19 cellular contexts compared by ENCODE assay signal in the genomic region with DNA sequence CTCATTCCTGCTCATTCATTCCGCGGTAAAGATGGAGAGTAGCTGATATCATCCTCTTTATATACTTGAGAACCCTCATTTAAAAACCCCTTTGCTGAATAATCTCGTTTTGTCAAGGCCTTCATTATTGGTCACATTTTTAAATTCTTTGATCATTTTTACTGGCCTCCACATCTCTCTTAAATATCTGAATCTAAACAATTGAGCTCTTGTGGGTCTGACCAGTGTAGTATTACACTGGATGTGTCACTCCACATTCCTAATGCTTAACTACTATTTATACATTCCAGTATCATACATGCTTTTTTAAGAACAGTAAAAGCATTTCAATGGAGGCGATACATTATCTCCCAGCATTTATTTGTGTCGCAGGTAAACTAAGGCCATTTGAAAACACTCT. TPM values are rescaled to one million over a fixed set of nuclear protein-coding genes. Genes with fewer than 3 reads are reported as not detected.
DNase-seq lines count a peak whose midpoint lies in the region; ATAC-seq, FAIRE-seq and TF ChIP-seq lines count a peak whose summit lies in the region.
"Had no signal": no experiment of that assay in that cellular context is flagged by ENCODE, and none has a peak within 500 bp of the region (broad histone marks: within the 10 kb centered on the region; RNA-seq: fewer than 3 reads in every experiment).

No MANE protein-coding gene starts in this region.

- TF ChIP-seq EP300 in HepG2 (IDR thresholded peaks at IDR 0.05; ENCODE audit: low read depth in 2 of 2, low read length in 2 of 2) = no peak
- TF ChIP-seq EP300 in HepG2 (CRISPR knock-in tag; IDR thresholded peaks at IDR 0.05; ENCODE audit: borderline replicate concordance) = no peak

- H3K36me3 Mint-ChIP-seq in osteocyte (ENCODE audit: unreplicated experiment) (no peaks in the 10 kb centered on the region), H9 (ENCODE audit: insufficient read depth in 1 of 3, low read depth in 3 of 3) (peaks cover 0 to 4% (median 0%) of the 10 kb centered on the region in 3 experiments; a peak in 2 of 7 replicates)
- H3K36me3 Mint-ChIP-seq: natural killer cell treated with Interleukin-12 subunit alpha and Interleukin-12 subunit beta and Interleukin-15 and Interleukin-18, amount 100 ng/mL, for 72 hours had no signal

- H3K4me1 ChIP-seq in SJSA1 (replicated peaks) = peaks cover 17% of the 10 kb centered on the region
- no peaks in the 10 kb centered on the region for H3K4me1 ChIP-seq in H9 (ENCODE audit: insufficient read depth, low read length)
- no peaks in the 10 kb centered on the region for H3K4me1 ChIP-seq in HepG2 (ENCODE audit: insufficient read depth, low read length)

- DNase-seq in H4 (ENCODE audit: low spot score) = peak; percentile 93
- DNase-seq in SJSA1 (ENCODE audit: low read depth in 1 of 2, low spot score in 2 of 2) = peak in 1 of 2 experiments; percentile 87
- peak; percentile 13 for DNase-seq in fibroblast of mammary gland (ENCODE audit: low read depth)
- no peak for DNase-seq in osteocyte (ENCODE audit: extremely low spot score, unreplicated experiment)
- DNase-seq in SK-N-DZ (ENCODE audit: low spot score) = no peak
- DNase-seq in H9 = no peak
- DNase-seq in HepG2 (ENCODE audit: low spot score) = no peak
- DNase-seq: activated CD8-positive, alpha-beta T cell treated with anti-CD3 and anti-CD28 coated beads for 36 hours; activated gamma-delta T cell; CD4-positive, alpha-beta T cell; NCI-H146; NCI-H526 treated with DMSO at 0.1 percent for 48 hours; RPMI8226; small intestine had no signal

- no peak overlapping the region for H2BK120ac ChIP-seq in H9 (ENCODE audit: low read depth, low read length, poor library complexity, severe bottlenecking)

- H3K9ac ChIP-seq in H9 (ENCODE audit: extremely low read depth, insufficient read length, low read length) (no peak overlapping the region), HepG2 (ENCODE audit: insufficient read depth, low read depth, low read length) (no peak overlapping the region)

- H4K8ac ChIP-seq in H9 (replicated peaks; ENCODE audit: insufficient read length, low read depth, low read length) = no peak overlapping the region

- no peaks in the 10 kb centered on the region for H3K36me3 ChIP-seq in SJSA1
- H3K36me3 ChIP-seq in HepG2 (replicated peaks in 1 of 2; ENCODE audit: control insufficient read depth in 1 of 2, insufficient read depth in 2 of 2, low read length in 2 of 2) = no peaks in the 10 kb centered on the region

- H3K9me3 ChIP-seq in SJSA1 (replicated peaks) (no peaks in the 10 kb centered on the region), H9 (ENCODE audit: control insufficient read depth, low read depth, low read length) (no peaks in the 10 kb centered on the region), HepG2 (ENCODE audit: low read length) (no peaks in the 10 kb centered on the region)

- intact Hi-C loops in HepG2 (cut with micrococcal nuclease; ENCODE audit: unreplicated experiment) = no loop called here

- no peak for TF ChIP-seq CTCF in fibroblast of mammary gland (conservative IDR thresholded peaks at IDR 0.05; ENCODE audit: control insufficient read depth, insufficient read depth, low read depth, low read length)
- TF ChIP-seq CTCF in osteocyte (IDR thresholded peaks at IDR 0.05) = no peak
- TF ChIP-seq CTCF in H9 (conservative IDR thresholded peaks at IDR 0.05) = no peak
- no peak for TF ChIP-seq CTCF in HepG2 (CRISPR knock-in tag; IDR thresholded peaks at IDR 0.05)

- H2BK12ac ChIP-seq in H9 (ENCODE audit: insufficient read length, low read depth, low read length) = no peak overlapping the region

- no peak overlapping the region for H3K23ac ChIP-seq in H9 (ENCODE audit: insufficient read length, low read depth, low read length)

- in situ Hi-C loops in HepG2 (cut with HindIII; ENCODE audit: extremely low pct_ligation_motif_present, low pct_unique_long_range_greater_than_20kb) = no loop called here

- H2BK5ac ChIP-seq in H9 (ENCODE audit: insufficient read length, low read length) = no peak overlapping the region

- H3K14ac ChIP-seq in H9 (ENCODE audit: insufficient read depth, low read length) = no peak overlapping the region

- TF ChIP-seq POLR2A in HepG2 (IDR thresholded peaks at IDR 0.05; ENCODE audit: insufficient read depth in 1 of 2, low read depth in 2 of 2, low read length in 2 of 2) = no peak

- H3K27ac ChIP-seq in SJSA1 (peak overlapping the region; percentile 66), H9 (ENCODE audit: insufficient read length, low read depth, low read length) (no peak overlapping the region), HepG2 (ENCODE audit: extremely low read length, insufficient read depth, low read length) (no peak overlapping the region)
- H3K27ac ChIP-seq: coronary artery had no signal

- BruUV-seq in HepG2 (replicated peaks; lab: Mats Ljungman, UMichigan) = no TSS peak

- H4K91ac ChIP-seq in H9 (ENCODE audit: insufficient read length, low read depth, low read length) = no peak overlapping the region

- H3K4me3 Mint-ChIP-seq in osteocyte (ENCODE audit: unreplicated experiment) (no peak overlapping the region), H9 (no peak overlapping the region)
- H3K4me3 Mint-ChIP-seq: activated CD8-positive, alpha-beta T cell treated with anti-CD3 and anti-CD28 coated beads for 36 hours; CD4-positive, alpha-beta T cell; natural killer cell treated with Interleukin-12 subunit alpha and Interleukin-12 subunit beta and Interleukin-15 and Interleukin-18, amount 100 ng/mL, for 72 hours had no signal

- H3K4ac ChIP-seq in H9 (ENCODE audit: low read depth, low read length) = no peak overlapping the region

- peaks cover 4% of the 10 kb centered on the region for H3K9me3 Mint-ChIP-seq in osteocyte (ENCODE audit: unreplicated experiment)
- H3K9me3 Mint-ChIP-seq in H9 = peaks cover 0 to 3% of the 10 kb centered on the region in 2 experiments; a peak in 3 of 5 replicates
- H3K9me3 Mint-ChIP-seq: activated CD8-positive, alpha-beta T cell treated with anti-CD3 and anti-CD28 coated beads for 36 hours; CD4-positive, alpha-beta T cell; natural killer cell treated with Interleukin-12 subunit alpha and Interleukin-12 subunit beta and Interleukin-15 and Interleukin-18, amount 100 ng/mL, for 72 hours had no signal

- no peak overlapping the region for H2BK20ac ChIP-seq in H9 (ENCODE audit: low read depth, low read length, poor library complexity, severe bottlenecking)

- H3K23me2 ChIP-seq in H9 (ENCODE audit: insufficient read length, low read depth, low read length, poor library complexity, severe bottlenecking) = no peaks in the 10 kb centered on the region

- no peak for TF ChIP-seq RAD21 in HepG2 (CRISPR knock-in tag; IDR thresholded peaks at IDR 0.05)

- POLR2A ChIA-PET in HepG2 (lab: Yijun Ruan, JAX) = no interaction called here

- H3K4me2 ChIP-seq in H9 (ENCODE audit: insufficient read depth, insufficient read length, low read length) (no peak overlapping the region), HepG2 (ENCODE audit: low read depth, low read length) (no peak overlapping the region)

- no peak overlapping the region for H4K5ac ChIP-seq in H9 (ENCODE audit: insufficient read length, low read depth, low read length)

- H2AK5ac ChIP-seq in H9 (ENCODE audit: insufficient read length, low read length) = no peak overlapping the region

- no peak overlapping the region for H3K56ac ChIP-seq in H9 (ENCODE audit: insufficient read length, low read depth, low read length)

- no peaks in the 10 kb centered on the region for H4K20me1 ChIP-seq in H9 (ENCODE audit: control insufficient read depth, insufficient read depth, insufficient read length)
- H4K20me1 ChIP-seq in HepG2 (ENCODE audit: insufficient read depth, low read length) = no peaks in the 10 kb centered on the region

- H2AFZ ChIP-seq in H9 (ENCODE audit: low read length) (no peak overlapping the region), HepG2 (ENCODE audit: low read length) (no peak overlapping the region)

- no peak for FAIRE-seq in HepG2 (lab: Jason Lieb, UNC)
- FAIRE-seq: keratinocyte, small intestine had no signal

- H3K4me1 Mint-ChIP-seq in osteocyte (ENCODE audit: unreplicated experiment) = peaks cover 27% of the 10 kb centered on the region
- no peaks in the 10 kb centered on the region for H3K4me1 Mint-ChIP-seq in H9

- H3T11ph ChIP-seq in H9 (ENCODE audit: low read length) = no peak overlapping the region

- no peak overlapping the region for H3K18ac ChIP-seq in H9 (ENCODE audit: insufficient read length, low read depth, low read length)

- H3K79me2 ChIP-seq in H9 (ENCODE audit: insufficient read depth, low read length) (no peaks in the 10 kb centered on the region), HepG2 (ENCODE audit: insufficient read depth, low read length) (no peaks in the 10 kb centered on the region)

- no peaks in the 10 kb centered on the region for H3K27me3 Mint-ChIP-seq in osteocyte (ENCODE audit: unreplicated experiment)
- H3K27me3 Mint-ChIP-seq in H9 (ENCODE audit: low read depth) = no peaks in the 10 kb centered on the region
- H3K27me3 Mint-ChIP-seq: CD4-positive, alpha-beta T cell had no signal

- ATAC-seq in HG03460 (IDR thresholded peaks at IDR 0.05; ENCODE audit: unreplicated experiment) (no peak), HepG2 (no peak)
- ATAC-seq: activated CD8-positive, alpha-beta T cell treated with anti-CD3 and anti-CD28 coated beads for 36 hours; natural killer cell treated with Interleukin-12 subunit alpha and Interleukin-12 subunit beta and Interleukin-15 and Interleukin-18, amount 100 ng/mL, for 72 hours had no signal

- H3K79me1 ChIP-seq in H9 (ENCODE audit: insufficient read depth, low read depth, low read length, poor library complexity, severe bottlenecking) = no peaks in the 10 kb centered on the region

- no peak overlapping the region for H2BK15ac ChIP-seq in H9 (ENCODE audit: low read depth, low read length)

- WGBS in H9 (ENCODE audit: extremely low coverage, insufficient read length, low lambda C conversion rate) = no CpG with 5 or more reads among the region's 5 CpGs
- 65% methylated on average over 5 of the region's 5 CpGs for WGBS in HepG2 (ENCODE audit: low lambda C conversion rate)

- CTCF ChIA-PET in HepG2 (lab: Yijun Ruan, JAX; ENCODE audit: low intra/inter-chr PET ratio, low total read pairs) = no interaction called here

- H3K4me3 ChIP-seq in SJSA1 (no peak overlapping the region), fibroblast of mammary gland (ENCODE audit: control insufficient read depth, low read depth, low read length) (no peak overlapping the region), HepG2 (replicated peaks in 1 of 3; ENCODE audit: insufficient read depth in 1 of 3, low read depth in 2 of 3, low read length in 3 of 3) (no peak overlapping the region)
- H3K4me3 ChIP-seq: coronary artery had no signal

- H3K27ac Mint-ChIP-seq in osteocyte (ENCODE audit: unreplicated experiment) (peak overlapping the region; percentile 78), H9 (no peak overlapping the region; a peak in 1 of 7 replicates)
- H3K27ac Mint-ChIP-seq: activated CD8-positive, alpha-beta T cell treated with anti-CD3 and anti-CD28 coated beads for 36 hours; CD4-positive, alpha-beta T cell; natural killer cell treated with Interleukin-12 subunit alpha and Interleukin-12 subunit beta and Interleukin-15 and Interleukin-18, amount 100 ng/mL, for 72 hours had no signal

- no peaks in the 10 kb centered on the region for H3K27me3 ChIP-seq in SJSA1 (replicated peaks)
- no peaks in the 10 kb centered on the region for H3K27me3 ChIP-seq in H9 (ENCODE audit: insufficient read depth, low read length)
- H3K27me3 ChIP-seq in HepG2 (ENCODE audit: control insufficient read depth in 1 of 2, insufficient read depth in 2 of 2, low read length in 2 of 2) = no peaks in the 10 kb centered on the region

RNA-seq across cellular contexts. Expression of a gene that starts 12.6 kb away (rescaled TPM):
- not detected in 2 replicates for total RNA-seq in H4 (2014; rRNA removed; shearing (Covaris generic))
- total RNA-seq in SJSA1 (2014; rRNA removed; shearing (Covaris generic)) = not detected in 2 replicates
- total RNA-seq in osteocyte = not detected in 2 replicates
- polyA plus RNA-seq in SK-N-DZ (2014; cell fraction: cytosol; rRNA removed) = not detected in 2 replicates
- not detected in 2 replicates for polyA plus RNA-seq in SK-N-DZ (2014; cell fraction: nucleus; rRNA removed)
- total RNA-seq in H9 (2021) = not detected in 2 replicates
- total RNA-seq in HepG2 (2016; rRNA removed; fragmentation: Illumina TruSeq; extraction: Trizol) = not detected in 2 replicates
- not detected in 2 replicates for total RNA-seq in HepG2 (2016; cell fraction: cytosol; rRNA removed; fragmentation: Illumina TruSeq; extraction: Trizol; ENCODE audit: low read depth)
- total RNA-seq in HepG2 (2016; cell fraction: insoluble cytoplasmic fraction; rRNA removed; fragmentation: Illumina TruSeq; extraction: Trizol) = not detected in 2 replicates
- not detected in 2 replicates for total RNA-seq in HepG2 (2016; cell fraction: membrane; rRNA removed; fragmentation: Illumina TruSeq; extraction: Trizol)
- not detected in 2 replicates for total RNA-seq in HepG2 (2016; cell fraction: nucleus; rRNA removed; fragmentation: Illumina TruSeq; extraction: Trizol)
- polyA plus RNA-seq in HepG2 (2011; rRNA removed) = not detected in 2 replicates
- not detected in 2 replicates for polyA plus RNA-seq in HepG2 (2011; cell fraction: cytosol; rRNA removed)
- polyA plus RNA-seq in HepG2 (2011; cell fraction: nucleus; rRNA removed) = not detected in 2 replicates
- polyA plus RNA-seq in HepG2 (2012) = not detected in 2 replicates
- not detected in 2 replicates for polyA plus RNA-seq in HepG2 (2016; cell fraction: cytosol; fragmentation: Illumina TruSeq; extraction: Trizol; ENCODE audit: low read depth)
- not detected in 2 replicates for polyA plus RNA-seq in HepG2 (2016; cell fraction: insoluble cytoplasmic fraction; fragmentation: Illumina TruSeq; extraction: Trizol; ENCODE audit: low read depth)
- polyA plus RNA-seq in HepG2 (2016; cell fraction: membrane; fragmentation: Illumina TruSeq; extraction: Trizol; ENCODE audit: low read depth) = not detected in 2 replicates
- polyA plus RNA-seq in HepG2 (2016; cell fraction: nucleus; fragmentation: Illumina TruSeq; extraction: Trizol; ENCODE audit: insufficient read depth, low read depth) = not detected in 2 replicates
- not detected in 2 replicates for polyA minus RNA-seq in HepG2 (2011; rRNA and poly(A)+ RNA removed; ENCODE audit: low replicate concordance)
- not detected in 2 replicates for polyA minus RNA-seq in HepG2 (2011; cell fraction: cytosol; rRNA and poly(A)+ RNA removed)
- not detected in 2 replicates for polyA minus RNA-seq in HepG2 (2011; cell fraction: nucleus; rRNA and poly(A)+ RNA removed)
- total RNA-seq: activated CD8-positive, alpha-beta T cell treated with anti-CD3 and anti-CD28 coated beads for 36 hours; CD4-positive, alpha-beta T cell; natural killer cell treated with Interleukin-12 subunit alpha and Interleukin-12 subunit beta and Interleukin-15 and Interleukin-18, amount 100 ng/mL, for 72 hours; temporal lobe had no signal
- polyA plus RNA-seq: keratinocyte, small intestine had no signal

Comparison
In these comparisons a context has a peak if more than half of its experiments do, and no peak if none do; other contexts are left out.
1. DNase-seq: peak in H4 (single experiment) and fibroblast of mammary gland (single experiment); none in osteocyte (single experiment), SK-N-DZ (single experiment), H9 (single experiment) and HepG2 (single experiment).